Comparison of ENCODE assay signal across 8 cellular contexts in the genomic region with DNA sequence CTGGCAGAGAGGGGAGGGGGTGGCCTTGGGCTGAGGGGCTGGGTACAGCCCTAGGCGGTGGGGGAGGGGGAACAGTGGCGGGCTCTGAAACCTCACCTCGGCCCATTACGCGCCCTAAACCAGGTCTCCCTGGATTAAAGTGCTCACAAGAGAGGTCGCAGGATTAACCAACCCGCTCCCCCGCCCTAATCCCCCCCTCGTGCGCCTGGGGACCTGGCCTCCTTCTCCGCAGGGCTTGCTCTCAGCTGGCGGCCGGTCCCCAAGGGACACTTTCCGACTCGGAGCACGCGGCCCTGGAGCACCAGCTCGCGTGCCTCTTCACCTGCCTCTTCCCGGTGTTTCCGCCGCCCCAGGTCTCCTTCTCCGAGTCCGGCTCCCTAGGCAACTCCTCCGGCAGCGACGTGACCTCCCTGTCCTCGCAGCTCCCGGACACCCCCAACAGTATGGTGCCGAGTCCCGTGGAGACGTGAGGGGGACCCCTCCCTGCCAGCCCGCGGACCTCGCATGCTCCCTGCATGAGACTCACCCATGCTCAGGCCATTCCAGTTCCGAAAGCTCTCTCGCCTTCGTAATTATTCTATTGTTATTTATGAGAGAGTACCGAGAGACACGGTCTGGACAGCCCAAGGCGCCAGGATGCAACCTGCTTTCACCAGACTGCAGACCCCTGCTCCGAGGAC. TPM values are rescaled to one million over a fixed set of nuclear protein-coding genes. Genes with fewer than 3 reads are reported as not detected.
DNase-seq lines count a peak whose midpoint lies in the region; ATAC-seq and TF ChIP-seq lines count a peak whose summit lies in the region.

No MANE protein-coding gene starts in this region.

- intact Hi-C loops in psoas muscle (cut with DNase I): no loop called here

- H3K4me1 ChIP-seq in psoas muscle: peaks cover 53% of the 10 kb centered on the region

- no peaks in the 10 kb centered on the region; the same call in 1 of the 2 replicates for H3K27me3 ChIP-seq in GM06990 (replicated peaks; ENCODE audit: control insufficient read depth, insufficient read depth, low read length)
- H3K27me3 ChIP-seq in psoas muscle (ENCODE audit: insufficient read depth in 3 of 3, low read length in 2 of 3): peaks cover 0 to 100% (median 70%) of the 10 kb centered on the region in 3 donors

- peaks cover 82 to 91% of the 10 kb centered on the region in 2 donors for H3K27me3 Mint-ChIP-seq in effector memory CD8-positive, alpha-beta T cell

- peaks cover 51 to 52% of the 10 kb centered on the region in 2 donors for H3K4me1 Mint-ChIP-seq in effector memory CD8-positive, alpha-beta T cell (ENCODE audit: low read depth in 2 of 2)

- peaks cover 23% of the 10 kb centered on the region for H3K36me3 Mint-ChIP-seq in effector memory CD8-positive, alpha-beta T cell (ENCODE audit: insufficient read depth)

- H3K4me3 ChIP-seq in GM06990 (replicated peaks; ENCODE audit: low read depth, low read length) (peak overlapping the region; percentile 67), psoas muscle (peak overlapping the region; percentile 61)

- no peaks in the 10 kb centered on the region for H3K9me3 ChIP-seq in psoas muscle

- H3K9me3 Mint-ChIP-seq in effector memory CD8-positive, alpha-beta T cell: no peaks in the 10 kb centered on the region

- H3K36me3 ChIP-seq in GM06990 (ENCODE audit: control insufficient read depth, insufficient read depth, low read length): no peaks in the 10 kb centered on the region
- no peaks in the 10 kb centered on the region for H3K36me3 ChIP-seq in psoas muscle (ENCODE audit: insufficient read depth in 1 of 2, low read depth in 1 of 2)

- TF ChIP-seq CTCF in GM06990 (IDR thresholded peaks at IDR 0.05; ENCODE audit: insufficient read depth, low read length, poor library complexity, severe bottlenecking) (no peak), psoas muscle (IDR thresholded peaks at IDR 0.05) (no peak)

- H3K4me3 Mint-ChIP-seq in effector memory CD8-positive, alpha-beta T cell: peak overlapping the region; percentile 90 to 94

- ATAC-seq in effector memory CD8-positive, alpha-beta T cell (replicated peaks): no peak
- peak; percentile 26 to 40 (median 35) for ATAC-seq in psoas muscle
- ATAC-seq in HG03432 (IDR thresholded peaks at IDR 0.05; ENCODE audit: unreplicated experiment): no peak
- no peak for ATAC-seq in GM19351 (IDR thresholded peaks at IDR 0.05; ENCODE audit: unreplicated experiment)

- 2 to 3% (median 2%) methylated on average over 41 to 42 of the region's 42 CpGs for WGBS in psoas muscle, 3 donors

- H3K27ac Mint-ChIP-seq in effector memory CD8-positive, alpha-beta T cell: no peak overlapping the region

- DNase-seq in GM06990 (ENCODE audit: extremely low read depth, insufficient read length) (no peak), NCI-H526 treated with DMSO at 0.1 percent for 48 hours (lab: John Stamatoyannopoulos, UW) (peak; percentile 51), psoas muscle (no peak), OCI-M2 (lab: John Stamatoyannopoulos, UW; ENCODE audit: unreplicated experiment) (no peak), SIG-M5 (lab: John Stamatoyannopoulos, UW) (no peak)
- no peak for DNase-seq in effector memory CD8-positive, alpha-beta T cell

- H3K27ac ChIP-seq in psoas muscle: no peak overlapping the region

RNA-seq across cellular contexts. Expression of a gene that starts 4.9 kb away (rescaled TPM):
- not detected for total RNA-seq in psoas muscle
- polyA plus RNA-seq in psoas muscle: not detected

RNA-seq across cellular contexts. Expression of a gene that starts 30.2 kb away (rescaled TPM):
- total RNA-seq in psoas muscle: 100 to 1,000 TPM; 258 to 315 (median 279) TPM
- polyA plus RNA-seq in psoas muscle: 100 to 1,000 TPM; 257 to 368 (median 276) TPM

Comparison
In these comparisons a context has a peak if more than half of its experiments do, and no peak if none do; other contexts are left out.
1. ATAC-seq: peak in psoas muscle (4 of 4); none in effector memory CD8-positive, alpha-beta T cell (single experiment), HG03432 (single experiment) and GM19351 (single experiment).